Comparison of ENCODE assay signal across 18 cellular contexts in the genomic region with DNA sequence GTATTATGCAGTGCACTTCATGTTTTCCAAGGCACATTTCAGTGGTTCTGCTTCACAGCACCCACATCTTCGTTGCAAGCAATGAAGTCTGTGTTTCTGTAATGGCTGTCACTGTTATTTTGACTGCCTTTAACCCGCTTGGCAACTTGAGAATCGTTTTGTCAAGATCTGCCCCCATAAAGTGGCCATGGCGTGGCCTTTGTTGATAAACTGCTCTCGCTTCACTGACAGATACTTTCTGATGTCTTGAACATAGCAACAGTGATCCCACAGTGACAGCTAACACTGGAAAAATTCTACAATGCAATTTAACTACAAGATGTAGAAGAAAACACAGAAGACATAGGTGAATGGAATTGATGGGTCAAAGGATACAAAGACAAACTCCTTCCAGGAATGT.
DNase-seq lines count a peak whose midpoint lies in the region; ATAC-seq, FAIRE-seq and TF ChIP-seq lines count a peak whose summit lies in the region.
"Had no signal": no experiment of that assay in that cellular context is flagged by ENCODE, and none has a peak within 500 bp of the region (broad histone marks: within the 10 kb centered on the region; RNA-seq: fewer than 3 reads in every experiment).

No MANE protein-coding gene starts in this region.

- DNase-seq in A549 (ENCODE audit: low read depth in 1 of 2, low spot score in 1 of 2) = no peak
- DNase-seq in astrocyte (ENCODE audit: low read depth) = no peak
- DNase-seq in nephron progenitor cell = no peak
- DNase-seq in thyroid gland = peak; percentile 6 to 24
- no peak for DNase-seq in A172 (ENCODE audit: low spot score)
- no peak for DNase-seq in H4 (ENCODE audit: low spot score)
- DNase-seq: BE2C; CD4-positive, alpha-beta memory T cell; DMS153; DMS79 treated with DMSO at 0.1 percent for 48 hours; EL; GDM1; H7; IMR-90; KBM-7 had no signal

- H3K9me3 Mint-ChIP-seq in astrocyte (ENCODE audit: unreplicated experiment) = no peaks in the 10 kb centered on the region
- H3K9me3 Mint-ChIP-seq in nephron progenitor cell = no peaks in the 10 kb centered on the region

- POLR2A ChIA-PET in A549 (lab: Yijun Ruan, JAX) = no interaction called here

- peak; percentile 36 for FAIRE-seq in A549 (lab: Jason Lieb, UNC)
- FAIRE-seq in astrocyte (lab: Jason Lieb, UNC) = no peak

- H3K9me3 ChIP-seq in A549 (no peaks in the 10 kb centered on the region), astrocyte (ENCODE audit: insufficient read depth, low read depth, low read length) (no peaks in the 10 kb centered on the region), thyroid gland (no peaks in the 10 kb centered on the region)
- H3K9me3 ChIP-seq: BE2C had no signal

- no peak overlapping the region for H3K27ac Mint-ChIP-seq in astrocyte (ENCODE audit: unreplicated experiment)
- peak overlapping the region; percentile 9 for H3K27ac Mint-ChIP-seq in nephron progenitor cell
- H3K27ac Mint-ChIP-seq: CD4-positive, alpha-beta memory T cell had no signal

- H3K36me3 ChIP-seq in astrocyte (ENCODE audit: insufficient read depth, low read length) = no peaks in the 10 kb centered on the region
- no peaks in the 10 kb centered on the region for H3K36me3 ChIP-seq in thyroid gland
- H3K36me3 ChIP-seq: BE2C had no signal

- H3K4me3 Mint-ChIP-seq in astrocyte (ENCODE audit: unreplicated experiment) (no peak overlapping the region), nephron progenitor cell (no peak overlapping the region)
- H3K4me3 Mint-ChIP-seq: CD4-positive, alpha-beta memory T cell had no signal

- H3K36me3 Mint-ChIP-seq in astrocyte (ENCODE audit: low read depth, unreplicated experiment) = no peaks in the 10 kb centered on the region
- no peaks in the 10 kb centered on the region for H3K36me3 Mint-ChIP-seq in nephron progenitor cell (ENCODE audit: low read depth)
- H3K36me3 Mint-ChIP-seq: CD4-positive, alpha-beta memory T cell had no signal

- H3K27me3 Mint-ChIP-seq in astrocyte (ENCODE audit: low read depth, unreplicated experiment) = no peaks in the 10 kb centered on the region
- H3K27me3 Mint-ChIP-seq in nephron progenitor cell (ENCODE audit: low read depth, poor library complexity) = no peaks in the 10 kb centered on the region

- H2AFZ ChIP-seq in astrocyte (ENCODE audit: low read depth, low read length) = peak overlapping the region; percentile 41

- TF ChIP-seq EP300 in A549 (IDR thresholded peaks at IDR 0.05) = no peak

- no peaks in the 10 kb centered on the region for H3K79me2 ChIP-seq in astrocyte (ENCODE audit: insufficient read depth, low read length)

- H4K20me1 ChIP-seq in astrocyte (ENCODE audit: insufficient read depth, low read length) = no peaks in the 10 kb centered on the region

- TF ChIP-seq RAD21 in A549 (conservative IDR thresholded peaks at IDR 0.05 in 1 of 2, IDR thresholded peaks at IDR 0.05 in 1 of 2) = no peak

- TF ChIP-seq CTCF in A549 (IDR thresholded peaks at IDR 0.05) (no peak), astrocyte (IDR thresholded peaks at IDR 0.05; ENCODE audit: insufficient read depth, low read depth, low read length) (no peak), nephron progenitor cell (IDR thresholded peaks at IDR 0.05) (no peak), thyroid gland (IDR thresholded peaks at IDR 0.05) (no peak)

- intact Hi-C loops in thyroid gland (cut with DNase I) = no loop called here

- CTCF ChIA-PET in A549 (lab: Yijun Ruan, JAX) = no interaction called here

- ATAC-seq in A549 = no peak
- no peak for ATAC-seq in HG02610 (IDR thresholded peaks at IDR 0.05; ENCODE audit: unreplicated experiment)

- TF ChIP-seq POLR2A in A549 (IDR thresholded peaks at IDR 0.05; ENCODE audit: low read length) (no peak), thyroid gland (IDR thresholded peaks at IDR 0.05) (no peak)

- H3K27ac ChIP-seq in A549 = no peak overlapping the region
- no peak overlapping the region for H3K27ac ChIP-seq in astrocyte (ENCODE audit: low read depth, low read length)
- H3K27ac ChIP-seq in thyroid gland = no peak overlapping the region
- H3K27ac ChIP-seq: 22Rv1, C4-2B had no signal

- no peak overlapping the region for H3K9ac ChIP-seq in astrocyte (ENCODE audit: low read length)

- H3K4me2 ChIP-seq in A549 (no peak overlapping the region), astrocyte (ENCODE audit: low read length) (no peak overlapping the region)

- H3K4me3 ChIP-seq in A549 = no peak overlapping the region
- no peak overlapping the region for H3K4me3 ChIP-seq in astrocyte (ENCODE audit: insufficient read depth, low read depth, low read length)
- no peak overlapping the region for H3K4me3 ChIP-seq in thyroid gland (replicated peaks in 1 of 3)

- H3K27me3 ChIP-seq in astrocyte (ENCODE audit: insufficient read depth, low read length) = no peaks in the 10 kb centered on the region
- H3K27me3 ChIP-seq in thyroid gland = no peaks in the 10 kb centered on the region
- H3K27me3 ChIP-seq: BE2C had no signal

- H3K4me1 ChIP-seq in A549 (no peaks in the 10 kb centered on the region), astrocyte (ENCODE audit: insufficient read depth, low read length) (no peaks in the 10 kb centered on the region), thyroid gland (peaks cover 5 to 10% of the 10 kb centered on the region in 2 donors)
- H3K4me1 ChIP-seq: BE2C had no signal

- 17% methylated on average over 5 of the region's 5 CpGs for WGBS in A549 (ENCODE audit: missing lambda C conversion rate)
- 29 to 59% methylated on average over 5 of the region's 5 CpGs for WGBS in thyroid gland, 2 donors

- peaks cover 14% of the 10 kb centered on the region for H3K4me1 Mint-ChIP-seq in astrocyte (ENCODE audit: low read depth, unreplicated experiment)
- H3K4me1 Mint-ChIP-seq in nephron progenitor cell = peaks cover 16% of the 10 kb centered on the region
- H3K4me1 Mint-ChIP-seq: CD4-positive, alpha-beta memory T cell had no signal

TF ChIP-seq in A549, 52 proteins besides CTCF, POLR2A, EP300 and RAD21:
- TF ChIP-seq CBX8 (IDR thresholded peaks at IDR 0.05) (no peak), ZSCAN20 (CRISPR knock-in tag; IDR thresholded peaks at IDR 0.05) (no peak), PHF8 (IDR thresholded peaks at IDR 0.05; ENCODE audit: borderline replicate concordance, low read depth) (no peak), HOXB5 (CRISPR knock-in tag; IDR thresholded peaks at IDR 0.05) (no peak), BHLHE40 (IDR thresholded peaks at IDR 0.05; ENCODE audit: low read depth, low read length) (no peak), ZFP36 (IDR thresholded peaks at IDR 0.05; ENCODE audit: borderline replicate concordance, partially characterized antibody) (no peak), JUN (IDR thresholded peaks at IDR 0.05) (no peak), RNF2 (IDR thresholded peaks at IDR 0.05; ENCODE audit: borderline replicate concordance, low read depth) (no peak), NR3C1 (IDR thresholded peaks at IDR 0.05) (no peak)
- TF ChIP-seq, protein P1, sequence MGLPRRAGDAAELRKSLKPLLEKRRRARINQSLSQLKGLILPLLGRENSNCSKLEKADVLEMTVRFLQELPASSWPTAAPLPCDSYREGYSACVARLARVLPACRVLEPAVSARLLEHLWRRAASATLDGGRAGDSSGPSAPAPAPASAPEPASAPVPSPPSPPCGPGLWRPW (IDR thresholded peaks at IDR 0.05) = no peak

Comparison
In these comparisons a context has a peak if more than half of its experiments do, and no peak if none do; other contexts are left out.
1. DNase-seq: peak in thyroid gland (2 of 2); none in A549 (0 of 2), astrocyte (single experiment), nephron progenitor cell (single experiment), A172 (single experiment) and H4 (single experiment).